Comparison of ENCODE assay signal across 17 cellular contexts in genomic region chr2:234305846-234306245, GRCh38.
A peak's percentile ranks its signal among the peaks of the same experiment; 100 is the strongest.
DNase-seq lines count a peak whose midpoint lies in the region; ATAC-seq, FAIRE-seq and TF ChIP-seq lines count a peak whose summit lies in the region.
"Had no signal": no experiment of that assay in that cellular context is flagged by ENCODE, and none has a peak within 500 bp of the region (broad histone marks: within the 10 kb centered on the region; RNA-seq: fewer than 3 reads in every experiment).

No MANE protein-coding gene starts in this region.

- H3K27me3 Mint-ChIP-seq in T-helper 17 cell (no peaks in the 10 kb centered on the region), CD14-positive monocyte (ENCODE audit: low read depth in 3 of 3) (peaks cover 7 to 12% (median 11%) of the 10 kb centered on the region in 3 donors)
- H3K27me3 Mint-ChIP-seq: stimulated activated naive CD8-positive, alpha-beta T cell treated with anti-CD3 and anti-CD28 coated beads, Interleukin-15, amount 100 ng/mL, for 72 hours had no signal

- H3K27me3 ChIP-seq in right lobe of liver = no peaks in the 10 kb centered on the region
- H3K27me3 ChIP-seq: gastroesophageal sphincter had no signal

- CTCF ChIA-PET in A549 (lab: Yijun Ruan, JAX) = interaction anchor here (1.4 to 1.8 kb wide), 3 partner anchors 48 to 449 kb away, joined by 4 to 9 read pairs (median 6); no protein-coding TSS in a partner anchor

- peak overlapping the region; percentile 55 for H3K4me2 ChIP-seq in A549

- H3K9me3 ChIP-seq in A549 (peaks cover 11% of the 10 kb centered on the region; the same call in 2 of the 3 replicates), T-helper 17 cell (ENCODE audit: control insufficient read depth, low read length, poor library complexity, severe bottlenecking) (no peaks in the 10 kb centered on the region), right lobe of liver (no peaks in the 10 kb centered on the region)
- H3K9me3 ChIP-seq: gastroesophageal sphincter, HAP-1 had no signal

- H3K27ac ChIP-seq in A549 (peak overlapping the region; percentile 88 to 94), right lobe of liver (no peak overlapping the region)
- H3K27ac ChIP-seq: gastroesophageal sphincter, SK-N-MC had no signal

- no peak for TF ChIP-seq POLR2A in A549 (IDR thresholded peaks at IDR 0.05; ENCODE audit: low read length)
- TF ChIP-seq POLR2A in right lobe of liver (IDR thresholded peaks at IDR 0.05) = no peak

- H3K9me3 Mint-ChIP-seq in CD14-positive monocyte = peaks cover 2 to 14% (median 4%) of the 10 kb centered on the region in 7 donors

- 67% methylated on average over 4 of the region's 4 CpGs for WGBS in A549 (ENCODE audit: missing lambda C conversion rate)
- 35% methylated on average over 3 of the region's 4 CpGs for WGBS in right lobe of liver (ENCODE audit: insufficient coverage, low coverage, low lambda C conversion rate, missing lambda C conversion rate)

- no peaks in the 10 kb centered on the region for H3K36me3 ChIP-seq in right lobe of liver
- H3K36me3 ChIP-seq: gastroesophageal sphincter, HAP-1 had no signal

- TF ChIP-seq EP300 in A549 (IDR thresholded peaks at IDR 0.05) = no peak

- peaks cover 38% of the 10 kb centered on the region for H3K4me1 Mint-ChIP-seq in T-helper 17 cell
- peaks cover 35% of the 10 kb centered on the region for H3K4me1 Mint-ChIP-seq in CD14-positive monocyte

- TF ChIP-seq RAD21 in A549 (conservative IDR thresholded peaks at IDR 0.05 in 1 of 2, IDR thresholded peaks at IDR 0.05 in 1 of 2) = no peak

- ATAC-seq in A549 = no peak
- ATAC-seq in T-helper 17 cell = no peak
- ATAC-seq in HG03469 (IDR thresholded peaks at IDR 0.05; ENCODE audit: unreplicated experiment) = no peak
- ATAC-seq in right lobe of liver = no peak
- no peak for ATAC-seq in HG03571 (IDR thresholded peaks at IDR 0.05; ENCODE audit: unreplicated experiment)
- ATAC-seq: gastroesophageal sphincter; left ventricle myocardium superior; stimulated activated naive CD8-positive, alpha-beta T cell treated with anti-CD3 and anti-CD28 coated beads, Interleukin-15, amount 100 ng/mL, for 72 hours had no signal

- no peak overlapping the region for H3K4me3 ChIP-seq in A549
- H3K4me3 ChIP-seq in right lobe of liver = no peak overlapping the region
- H3K4me3 ChIP-seq: gastroesophageal sphincter, HAP-1, SK-N-MC had no signal

- H3K36me3 Mint-ChIP-seq in T-helper 17 cell (ENCODE audit: low read depth) = no peaks in the 10 kb centered on the region
- H3K36me3 Mint-ChIP-seq in CD14-positive monocyte = peaks cover 5% of the 10 kb centered on the region in 2 donors
- H3K36me3 Mint-ChIP-seq: naive B cell had no signal

- DNase-seq in A549 (ENCODE audit: low read depth in 1 of 2, low spot score in 1 of 2) (no peak), GM03348 (ENCODE audit: low spot score) (peak; percentile 33), T-helper 17 cell (no peak), glomerular visceral epithelial cell (ENCODE audit: extremely low spot score) (peak; percentile 79), CD14-positive monocyte (ENCODE audit: low spot score) (no peak), right lobe of liver (no peak)
- DNase-seq: activated CD4-positive, alpha-beta T cell treated with anti-CD3 and anti-CD28 coated beads, Interleukin-2, amount 50 U/mL, for 48 hours; left ventricle myocardium superior; naive B cell; NCI-H187; stimulated activated naive CD8-positive, alpha-beta T cell treated with anti-CD3 and anti-CD28 coated beads, Interleukin-15, amount 100 ng/mL, for 72 hours had no signal

- FAIRE-seq in A549 (lab: Jason Lieb, UNC) = no peak
- FAIRE-seq: urothelium cell line had no signal

- H3K4me1 ChIP-seq in A549 = peaks cover 78% of the 10 kb centered on the region
- no peaks in the 10 kb centered on the region for H3K4me1 ChIP-seq in right lobe of liver

- intact Hi-C loops in CD14-positive monocyte (cut with micrococcal nuclease) = loop anchor here in 1 of 2 donors (5.0 kb wide), 2 partner anchors 121 to 191 kb away; partner anchors contain the start of gene ARL4C
- intact Hi-C loops in right lobe of liver (cut with DNase I) = no loop called here

- H3K4me3 Mint-ChIP-seq in T-helper 17 cell (no peak overlapping the region), CD14-positive monocyte (no peak overlapping the region)
- H3K4me3 Mint-ChIP-seq: naive B cell; stimulated activated naive CD8-positive, alpha-beta T cell treated with anti-CD3 and anti-CD28 coated beads, Interleukin-15, amount 100 ng/mL, for 72 hours had no signal

- no peak for TF ChIP-seq CTCF in A549 (IDR thresholded peaks at IDR 0.05)
- no peak for TF ChIP-seq CTCF in CD14-positive monocyte (IDR thresholded peaks at IDR 0.05)
- TF ChIP-seq CTCF in right lobe of liver (IDR thresholded peaks at IDR 0.05) = no peak

- peak overlapping the region; percentile 72 for H3K27ac Mint-ChIP-seq in T-helper 17 cell
- H3K27ac Mint-ChIP-seq in CD14-positive monocyte = peak overlapping the region in 2 of 7 donors; percentile 27 to 68

- POLR2A ChIA-PET in A549 (lab: Yijun Ruan, JAX) = no interaction called here

TF ChIP-seq in A549, 52 proteins besides CTCF, POLR2A, EP300 and RAD21:
- TF ChIP-seq MAX (IDR thresholded peaks at IDR 0.05) (0 out of 2 replicates have a peak, but pooled peaks have one; percentile 41), BHLHE40 (IDR thresholded peaks at IDR 0.05; ENCODE audit: low read depth, low read length) (no peak)

Comparison
In these comparisons a context has a peak if more than half of its experiments do, and no peak if none do; other contexts are left out.
1. DNase-seq: peak in GM03348 (single experiment) and glomerular visceral epithelial cell (single experiment); none in A549 (0 of 2), T-helper 17 cell (0 of 3), CD14-positive monocyte (single experiment) and right lobe of liver (0 of 3).
2. H3K27ac ChIP-seq: peak in A549 (2 of 2); none in right lobe of liver (0 of 3).